Comparison of ENCODE assay signal across 8 cellular contexts in genomic region chr19:49767380-49767779, GRCh38. TPM values are rescaled to one million over a fixed set of nuclear protein-coding genes. Genes with fewer than 3 reads are reported as not detected.
DNase-seq lines count a peak whose midpoint lies in the region; FAIRE-seq and TF ChIP-seq lines count a peak whose summit lies in the region.

No MANE protein-coding gene starts in this region.

- H3K4me1 Mint-ChIP-seq in Caco-2 (ENCODE audit: low read depth, unreplicated experiment) = peaks cover 21% of the 10 kb centered on the region
- peaks cover 27% of the 10 kb centered on the region for H3K4me1 Mint-ChIP-seq in endothelial cell (ENCODE audit: unreplicated experiment)

- no peak overlapping the region for H4K91ac ChIP-seq in neuronal stem cell (ENCODE audit: low read depth, low read length, poor library complexity)

- H2AFZ ChIP-seq in OCI-LY1 (ENCODE audit: low read length) (no peak overlapping the region), neuronal stem cell (ENCODE audit: low read length) (peak overlapping the region; percentile 86)

- no peak overlapping the region for H2BK5ac ChIP-seq in neuronal stem cell (ENCODE audit: low read length)

- H3K36me3 ChIP-seq in Caco-2 (ENCODE audit: control insufficient read depth, insufficient read depth, low read length) (no peaks in the 10 kb centered on the region), OCI-LY1 (ENCODE audit: insufficient read depth, low read length) (no peaks in the 10 kb centered on the region), neuronal stem cell (replicated peaks in 1 of 2; ENCODE audit: control insufficient read depth in 2 of 2, insufficient read depth in 2 of 2, low read length in 2 of 2) (peaks cover 0 to 17% of the 10 kb centered on the region in 2 donors)

- H3K9me3 Mint-ChIP-seq in Caco-2 (ENCODE audit: unreplicated experiment) (no peaks in the 10 kb centered on the region), endothelial cell (ENCODE audit: unreplicated experiment) (no peaks in the 10 kb centered on the region)

- no TSS peak for BruUV-seq in Caco-2 (replicated peaks; lab: Mats Ljungman, UMichigan)

- H3K4me1 ChIP-seq in Caco-2 (peaks cover 23% of the 10 kb centered on the region), OCI-LY1 (ENCODE audit: insufficient read depth, low read length, severe bottlenecking) (peaks cover 29% of the 10 kb centered on the region), neuronal stem cell (ENCODE audit: control insufficient read depth in 2 of 2, insufficient read depth in 1 of 2, low read depth in 1 of 2, low read length in 2 of 2) (peaks cover 11 to 14% of the 10 kb centered on the region in 2 donors)

- no peak overlapping the region for H3K4ac ChIP-seq in neuronal stem cell (ENCODE audit: low read length)

- CTCF ChIA-PET in Caco-2 (lab: Charles Lee) = interaction anchor here (0.9 to 1.5 kb wide), 4 partner anchors 18 to 90 kb away, joined by 4 to 8 read pairs (median 5); partner anchors contain the start of gene PRMT1

- H4K20me1 ChIP-seq in OCI-LY1 (ENCODE audit: insufficient read depth, low read length) = no peaks in the 10 kb centered on the region

- H3K4me2 ChIP-seq in OCI-LY1 (ENCODE audit: low read length) = peak overlapping the region; percentile 71
- H3K4me2 ChIP-seq in neuronal stem cell (ENCODE audit: insufficient read depth, low read length, poor library complexity, severe bottlenecking) = peak overlapping the region; percentile 81

- peaks cover 36% of the 10 kb centered on the region for H3K36me3 Mint-ChIP-seq in Caco-2 (ENCODE audit: insufficient read depth, unreplicated experiment)
- peaks cover 10% of the 10 kb centered on the region for H3K36me3 Mint-ChIP-seq in endothelial cell (ENCODE audit: low read depth, unreplicated experiment)

- TF ChIP-seq CTCF in Caco-2 (IDR thresholded peaks at IDR 0.05; ENCODE audit: insufficient read depth in 1 of 2, low read depth in 1 of 2, low read length in 1 of 2, severe bottlenecking in 1 of 2, unreplicated experiment in 1 of 2) = no peak
- no peak for TF ChIP-seq CTCF in OCI-LY1 (IDR thresholded peaks at IDR 0.05; ENCODE audit: low read length)
- TF ChIP-seq CTCF in endothelial cell (IDR thresholded peaks at IDR 0.05; ENCODE audit: unreplicated experiment) = no peak

- H3K79me2 ChIP-seq in OCI-LY1 (ENCODE audit: insufficient read depth, low read length) = peaks cover 9% of the 10 kb centered on the region

- no peak for DNase-seq in Caco-2
- DNase-seq in endothelial cell (ENCODE audit: low spot score) = no peak
- no peak for DNase-seq in neuronal stem cell (ENCODE audit: low spot score)
- no peak for DNase-seq in H4 (ENCODE audit: low spot score)
- DNase-seq in stimulated activated CD8-positive, alpha-beta memory T cell treated with anti-CD3 and anti-CD28 coated beads, Interleukin-4, amount 100 ng/mL, for 48 hours = no peak
- no peak for DNase-seq in NCI-H748 treated with DMSO at 0.1 percent for 48 hours (lab: John Stamatoyannopoulos, UW)
- no peak for DNase-seq in frontal cortex (ENCODE audit: low spot score in 2 of 2)

- no peaks in the 10 kb centered on the region for H3K9me3 ChIP-seq in Caco-2
- no peaks in the 10 kb centered on the region for H3K9me3 ChIP-seq in OCI-LY1 (ENCODE audit: low read length)
- no peaks in the 10 kb centered on the region for H3K9me3 ChIP-seq in neuronal stem cell (replicated peaks in 1 of 2; ENCODE audit: control insufficient read depth in 2 of 2, insufficient read depth in 1 of 2, low read depth in 1 of 2, low read length in 2 of 2)

- intact Hi-C loops in Caco-2 (cut with micrococcal nuclease; ENCODE audit: unreplicated experiment) = loop anchor here (2.0 to 5.0 kb wide), 5 partner anchors 55 to 127 kb away; partner anchors contain the start of genes AKT1S1, PRMT1, PTOV1 and RRAS

- H3K79me1 ChIP-seq in neuronal stem cell (ENCODE audit: low read depth, low read length) = peaks cover 9% of the 10 kb centered on the region

- H3K27me3 Mint-ChIP-seq in Caco-2 (ENCODE audit: insufficient read depth, unreplicated experiment) (no peaks in the 10 kb centered on the region), endothelial cell (ENCODE audit: unreplicated experiment) (peaks cover 20% of the 10 kb centered on the region)

- peak overlapping the region; percentile 90 for H3K23ac ChIP-seq in neuronal stem cell (ENCODE audit: low read depth, low read length, poor library complexity)

- H3K14ac ChIP-seq in neuronal stem cell (ENCODE audit: low read length) = no peak overlapping the region

- H3K9ac ChIP-seq in OCI-LY1 (ENCODE audit: low read length) (peak overlapping the region; percentile 95), neuronal stem cell (ENCODE audit: low read depth, low read length, poor library complexity) (peak overlapping the region; percentile 97)

- peak overlapping the region; percentile 99 for H3K18ac ChIP-seq in neuronal stem cell (ENCODE audit: low read length)

- peak overlapping the region; percentile 97 for H3K4me3 ChIP-seq in Caco-2 (ENCODE audit: low read depth, low read length)
- H3K4me3 ChIP-seq in OCI-LY1 (ENCODE audit: low read depth, low read length, poor library complexity, severe bottlenecking) = peak overlapping the region; percentile 95
- peak overlapping the region; percentile 77 to 99 for H3K4me3 ChIP-seq in neuronal stem cell (ENCODE audit: low read length in 2 of 2)

- H4K8ac ChIP-seq in neuronal stem cell (ENCODE audit: low read depth, low read length) = no peak overlapping the region

- H3F3A ChIP-seq in OCI-LY1 (ENCODE audit: insufficient read depth, low read length) = no peaks in the 10 kb centered on the region

- peak overlapping the region; percentile 11 for H3K27ac ChIP-seq in OCI-LY1 (ENCODE audit: low read depth, low read length, poor library complexity, severe bottlenecking)
- H3K27ac ChIP-seq in neuronal stem cell (replicated peaks; ENCODE audit: low read length) = no peak overlapping the region

- H2AK5ac ChIP-seq in neuronal stem cell (ENCODE audit: low read depth, low read length) = peak overlapping the region; percentile 51

- H2BK15ac ChIP-seq in neuronal stem cell (ENCODE audit: low read length) = no peak overlapping the region

- WGBS in neuronal stem cell (ENCODE audit: extremely low coverage in 2 of 2, insufficient read length in 2 of 2, insufficient replicate concordance in 1 of 2), 2 donors = no CpG with 5 or more reads among the region's 9 CpGs

- no peak overlapping the region for H2BK120ac ChIP-seq in neuronal stem cell (ENCODE audit: low read depth, low read length)

- H3K27me3 ChIP-seq in Caco-2 (replicated peaks; ENCODE audit: control insufficient read depth, insufficient read depth, low read length) (no peaks in the 10 kb centered on the region), OCI-LY1 (ENCODE audit: insufficient read depth, low read length) (no peaks in the 10 kb centered on the region), neuronal stem cell (ENCODE audit: control insufficient read depth in 3 of 3, insufficient read depth in 3 of 3, low read depth in 1 of 3, low read length in 3 of 3) (no peaks in the 10 kb centered on the region)

- H2BK12ac ChIP-seq in neuronal stem cell (ENCODE audit: low read length) = no peak overlapping the region

- POLR2A ChIA-PET in Caco-2 (lab: Charles Lee) = interaction anchor here (0.5 to 1.2 kb wide), 8 partner anchors 19 to 314 kb away, joined by 3 to 7 read pairs (median 4); partner anchors contain the start of genes ALDH16A1 and PTOV1

- H3K4me3 Mint-ChIP-seq in Caco-2 (ENCODE audit: unreplicated experiment) = peak overlapping the region; percentile 86
- H3K4me3 Mint-ChIP-seq in endothelial cell (ENCODE audit: unreplicated experiment) = peak overlapping the region; percentile 98

- H3K9me2 ChIP-seq in OCI-LY1 (ENCODE audit: low read depth, low read length) = no peaks in the 10 kb centered on the region

- H3K27ac Mint-ChIP-seq in Caco-2 (ENCODE audit: unreplicated experiment) (peak overlapping the region; percentile 78), endothelial cell (ENCODE audit: unreplicated experiment) (peak overlapping the region; percentile 95)

- no peak for FAIRE-seq in frontal cortex (lab: Jason Lieb, UNC)

RNA-seq across cellular contexts. Expression of gene AP2A1, which starts 0.6 kb away (rescaled TPM):
- 107 and 126 TPM in 2 replicates for total RNA-seq in Caco-2 (2022)
- 191 TPM for total RNA-seq in endothelial cell (ENCODE audit: unreplicated experiment)
- 65.3 TPM for polyA plus RNA-seq in neuronal stem cell (2013, experiment 1 of 2)
- polyA plus RNA-seq in neuronal stem cell (2013, experiment 2 of 2) = 66.4 TPM
- total RNA-seq in H4 (2014; rRNA removed; shearing (Covaris generic)) = 55.5 and 61.1 TPM in 2 replicates
- 50.5 TPM for total RNA-seq in frontal cortex

RNA-seq across cellular contexts. Expression of gene TSKS, which starts 4.3 kb away (rescaled TPM):
- not detected in 2 replicates for total RNA-seq in Caco-2 (2022)
- not detected for total RNA-seq in endothelial cell (ENCODE audit: unreplicated experiment)
- 0.31 TPM for polyA plus RNA-seq in neuronal stem cell (2013, experiment 1 of 2)
- polyA plus RNA-seq in neuronal stem cell (2013, experiment 2 of 2) = 0.44 TPM
- total RNA-seq in H4 (2014; rRNA removed; shearing (Covaris generic)) = not detected in 2 replicates
- not detected for total RNA-seq in frontal cortex

RNA-seq across cellular contexts. Expression of gene FUZ, which starts 45.7 kb away (rescaled TPM):
- total RNA-seq in Caco-2 (2022) (0.75 and 0.93 TPM in 2 replicates), endothelial cell (ENCODE audit: unreplicated experiment) (15.6 TPM), frontal cortex (17.5 TPM)
- polyA plus RNA-seq in neuronal stem cell (2013, experiment 1 of 2) = 24.3 TPM
- polyA plus RNA-seq in neuronal stem cell (2013, experiment 2 of 2) = 23.9 TPM
- total RNA-seq in H4 (2014; rRNA removed; shearing (Covaris generic)) = 26.2 and 31.7 TPM in 2 replicates

RNA-seq across cellular contexts. Expression of gene MED25, which starts 50.7 kb away (rescaled TPM):
- 102 and 104 TPM in 2 replicates for total RNA-seq in Caco-2 (2022)
- 117 TPM for total RNA-seq in endothelial cell (ENCODE audit: unreplicated experiment)
- 63.1 TPM for polyA plus RNA-seq in neuronal stem cell (2013, experiment 1 of 2)
- 64.7 TPM for polyA plus RNA-seq in neuronal stem cell (2013, experiment 2 of 2)
- 16.1 TPM in 2 replicates for total RNA-seq in H4 (2014; rRNA removed; shearing (Covaris generic))
- 14.3 TPM for total RNA-seq in frontal cortex
